In the genomic region with DNA sequence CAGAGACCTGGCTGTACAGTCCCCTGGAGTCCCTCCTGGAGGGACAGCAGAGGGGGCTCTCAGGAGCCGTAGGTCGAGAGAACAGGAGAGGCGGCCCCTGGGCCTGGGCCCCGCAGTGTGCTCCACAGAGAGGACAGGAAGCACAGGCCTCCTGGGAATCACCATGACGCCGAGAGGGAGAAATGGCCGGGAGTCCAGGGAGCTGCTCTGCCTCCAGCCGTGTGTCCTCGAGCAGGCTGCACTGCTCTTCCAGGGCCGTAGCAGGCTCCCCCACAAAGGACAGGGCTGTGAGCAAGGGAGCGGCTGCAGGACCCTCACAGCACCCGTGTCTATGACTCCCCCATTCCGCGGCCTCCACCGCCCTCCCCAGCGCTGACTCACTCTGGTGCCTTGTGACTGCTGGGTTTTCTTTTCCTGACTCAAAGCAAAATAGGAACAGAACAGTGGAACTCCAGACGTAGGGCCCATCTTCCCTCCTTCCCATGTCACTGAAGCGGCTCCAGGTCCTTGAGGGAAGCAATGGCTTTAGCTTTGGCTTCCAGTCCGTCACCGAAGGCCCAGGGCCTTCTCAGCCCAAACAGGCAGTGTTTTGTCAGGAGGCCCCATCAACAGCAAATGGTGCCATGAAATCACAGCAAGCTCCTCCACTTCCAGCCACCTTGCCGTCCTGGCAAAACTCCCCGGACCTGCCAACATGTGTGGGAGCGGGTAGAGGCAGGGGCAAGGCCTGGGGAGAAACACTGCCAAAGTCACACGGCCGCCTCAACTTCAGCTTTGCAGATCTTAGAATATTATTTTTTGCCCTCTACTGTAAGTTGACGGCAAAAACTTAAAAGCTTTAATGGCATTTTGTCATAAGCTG, we compare ENCODE assay signal across 10 cellular contexts.
DNase-seq lines count a peak whose midpoint lies in the region; ATAC-seq, FAIRE-seq and TF ChIP-seq lines count a peak whose summit lies in the region.
"Had no signal": no experiment of that assay in that cellular context is flagged by ENCODE, and none has a peak within 500 bp of the region (broad histone marks: within the 10 kb centered on the region; RNA-seq: fewer than 3 reads in every experiment).

No MANE protein-coding gene starts in this region.

- no peak overlapping the region for H3K4me3 Mint-ChIP-seq in activated naive CD8-positive, alpha-beta T cell treated with anti-CD3 and anti-CD28 coated beads, Interleukin-2, amount 50 U/mL, for 24 hours

- H3K79me2 ChIP-seq in OCI-LY1 (ENCODE audit: insufficient read depth, low read length) (no peaks in the 10 kb centered on the region), endothelial cell of umbilical vein (ENCODE audit: control insufficient read depth, insufficient read depth, low read length) (no peaks in the 10 kb centered on the region)

- BruUV-seq in endothelial cell of umbilical vein (replicated peaks; lab: Mats Ljungman, UMichigan): no TSS peak

- no peak overlapping the region for H3K4me2 ChIP-seq in OCI-LY1 (ENCODE audit: low read length)
- no peak overlapping the region for H3K4me2 ChIP-seq in endothelial cell of umbilical vein (ENCODE audit: insufficient read depth, low read length)

- H3K9me3 Mint-ChIP-seq in activated naive CD8-positive, alpha-beta T cell treated with anti-CD3 and anti-CD28 coated beads, Interleukin-2, amount 50 U/mL, for 24 hours: no peaks in the 10 kb centered on the region

- no peaks in the 10 kb centered on the region for H3K9me1 ChIP-seq in endothelial cell of umbilical vein (replicated peaks; ENCODE audit: control insufficient read depth, extremely low read depth, insufficient read depth, low read length)

- no peaks in the 10 kb centered on the region; the same call in 1 of the 2 replicates for H3K36me3 ChIP-seq in OCI-LY1 (ENCODE audit: insufficient read depth, low read length)
- H3K36me3 ChIP-seq in endothelial cell of umbilical vein (ENCODE audit: control insufficient read depth in 2 of 2, extremely low read depth in 1 of 2, insufficient read depth in 2 of 2, low read length in 2 of 2): no peaks in the 10 kb centered on the region
- H3K36me3 ChIP-seq in mucosa of rectum (ENCODE audit: control insufficient read depth in 2 of 2, insufficient read depth in 2 of 2, low read length in 2 of 2): no peaks in the 10 kb centered on the region
- no peaks in the 10 kb centered on the region for H3K36me3 ChIP-seq in upper lobe of left lung

- H2AFZ ChIP-seq in OCI-LY1 (ENCODE audit: low read length): no peak overlapping the region
- H2AFZ ChIP-seq in endothelial cell of umbilical vein (ENCODE audit: low read depth, low read length): no peak overlapping the region

- no peaks in the 10 kb centered on the region for H3K9me2 ChIP-seq in OCI-LY1 (ENCODE audit: low read depth, low read length)

- FAIRE-seq in endothelial cell of umbilical vein (lab: Jason Lieb, UNC): no peak
- FAIRE-seq: islet of Langerhans had no signal

- H4K20me1 ChIP-seq in OCI-LY1 (ENCODE audit: insufficient read depth, low read length): no peaks in the 10 kb centered on the region
- H4K20me1 ChIP-seq in endothelial cell of umbilical vein (replicated peaks; ENCODE audit: control insufficient read depth, extremely low read depth, insufficient read depth, low read length): no peaks in the 10 kb centered on the region

- TF ChIP-seq CTCF in OCI-LY1 (IDR thresholded peaks at IDR 0.05; ENCODE audit: low read length) (no peak), endothelial cell of umbilical vein (IDR thresholded peaks at IDR 0.05; ENCODE audit: extremely low read depth in 1 of 2, insufficient read depth in 1 of 2, low read depth in 1 of 2, low read length in 2 of 2) (no peak), upper lobe of left lung (IDR thresholded peaks at IDR 0.05) (no peak)

- H3K4me3 ChIP-seq in OCI-LY1 (ENCODE audit: low read depth, low read length, poor library complexity, severe bottlenecking) (no peak overlapping the region), endothelial cell of umbilical vein (replicated peaks in 1 of 3; ENCODE audit: insufficient read depth in 1 of 3, low read depth in 1 of 3, low read length in 3 of 3) (no peak overlapping the region), mucosa of rectum (ENCODE audit: low read length in 2 of 2) (no peak overlapping the region), upper lobe of left lung (no peak overlapping the region)

- H3K27ac Mint-ChIP-seq in activated naive CD8-positive, alpha-beta T cell treated with anti-CD3 and anti-CD28 coated beads, Interleukin-2, amount 50 U/mL, for 24 hours: no peak overlapping the region

- H3K27me3 ChIP-seq in OCI-LY1 (ENCODE audit: insufficient read depth, low read length) (no peaks in the 10 kb centered on the region), endothelial cell of umbilical vein (ENCODE audit: control insufficient read depth in 2 of 2, insufficient read depth in 2 of 2, low read length in 2 of 2) (no peaks in the 10 kb centered on the region), mucosa of rectum (ENCODE audit: control insufficient read depth in 2 of 2, insufficient read depth in 2 of 2, low read length in 2 of 2) (no peaks in the 10 kb centered on the region), upper lobe of left lung (no peaks in the 10 kb centered on the region)

- no peaks in the 10 kb centered on the region for H3K9me3 ChIP-seq in OCI-LY1 (ENCODE audit: low read length)
- no peaks in the 10 kb centered on the region for H3K9me3 ChIP-seq in endothelial cell of umbilical vein (replicated peaks; ENCODE audit: control insufficient read depth, insufficient read depth, low read length)
- no peaks in the 10 kb centered on the region for H3K9me3 ChIP-seq in mucosa of rectum (ENCODE audit: control insufficient read depth in 2 of 2, low read length in 2 of 2)
- H3K9me3 ChIP-seq in upper lobe of left lung: no peaks in the 10 kb centered on the region

- peak in 1 of 4 donors; percentile 31 for TF ChIP-seq EP300 in upper lobe of left lung (IDR thresholded peaks at IDR 0.05)

- H3K4me1 ChIP-seq in OCI-LY1 (ENCODE audit: insufficient read depth, low read length, severe bottlenecking): peaks cover 28% of the 10 kb centered on the region
- peaks cover 17% of the 10 kb centered on the region for H3K4me1 ChIP-seq in endothelial cell of umbilical vein (ENCODE audit: control insufficient read depth, extremely low read depth, insufficient read depth, low read length)
- H3K4me1 ChIP-seq in mucosa of rectum (ENCODE audit: control insufficient read depth in 2 of 2, insufficient read depth in 2 of 2, low read length in 2 of 2): no peaks in the 10 kb centered on the region
- peaks cover 0 to 13% (median 1%) of the 10 kb centered on the region in 4 donors for H3K4me1 ChIP-seq in upper lobe of left lung

- POLR2A ChIA-PET in endothelial cell of umbilical vein (lab: Charles Lee): no interaction called here

- H3K36me3 Mint-ChIP-seq in activated naive CD8-positive, alpha-beta T cell treated with anti-CD3 and anti-CD28 coated beads, Interleukin-2, amount 50 U/mL, for 24 hours (ENCODE audit: low read depth): no peaks in the 10 kb centered on the region

- peak; percentile 35 to 68 for ATAC-seq in upper lobe of left lung (ENCODE audit: low FRiP score in 2 of 2)
- no peak for ATAC-seq in activated naive CD8-positive, alpha-beta T cell treated with anti-CD3 and anti-CD28 coated beads, Interleukin-2, amount 50 U/mL, for 24 hours
- ATAC-seq in GM18858 (IDR thresholded peaks at IDR 0.05; ENCODE audit: unreplicated experiment): no peak
- no peak for ATAC-seq in HG03432 (IDR thresholded peaks at IDR 0.05; ENCODE audit: unreplicated experiment)

- dilution Hi-C loops in endothelial cell of umbilical vein (cut with MboI; ENCODE audit: extremely low pct_ligation_motif_present, low sequenced_read_pairs): no loop called here

- CTCF ChIA-PET in endothelial cell of umbilical vein (lab: Charles Lee): interaction anchor here (0.6 to 4.7 kb wide), 22 partner anchors 10 to 214 kb away, joined by 3 to 61 read pairs (median 6); no protein-coding TSS in a partner anchor

- H3F3A ChIP-seq in OCI-LY1 (ENCODE audit: insufficient read depth, low read length): no peaks in the 10 kb centered on the region

- no peak overlapping the region; the same call in 1 of the 2 replicates for H3K9ac ChIP-seq in OCI-LY1 (ENCODE audit: low read length)
- H3K9ac ChIP-seq in endothelial cell of umbilical vein (replicated peaks; ENCODE audit: extremely low read depth, insufficient read depth, low read length): no peak overlapping the region
- H3K9ac ChIP-seq in mucosa of rectum (ENCODE audit: low read depth in 1 of 2, low read length in 2 of 2): no peak overlapping the region

- H3K27ac ChIP-seq in OCI-LY1 (ENCODE audit: low read depth, low read length, poor library complexity, severe bottlenecking) (peak overlapping the region; percentile 52), endothelial cell of umbilical vein (ENCODE audit: insufficient read depth, low read depth, low read length) (peak overlapping the region; percentile 57), mucosa of rectum (ENCODE audit: low read depth in 2 of 2, low read length in 2 of 2) (peak overlapping the region; percentile 18 to 23), upper lobe of left lung (peak overlapping the region; percentile 42 to 82 (median 62))
- H3K27ac ChIP-seq: HL-60 had no signal

- no peaks in the 10 kb centered on the region for H3K27me3 Mint-ChIP-seq in activated naive CD8-positive, alpha-beta T cell treated with anti-CD3 and anti-CD28 coated beads, Interleukin-2, amount 50 U/mL, for 24 hours

- intact Hi-C loops in endothelial cell of umbilical vein (cut with micrococcal nuclease): loop anchor here (10.0 kb wide), 1 partner anchor 430 kb away; no protein-coding TSS in a partner anchor

- no peak for TF ChIP-seq POLR2A in endothelial cell of umbilical vein (IDR thresholded peaks at IDR 0.05; ENCODE audit: low read depth, low read length)
- peak in 1 of 4 donors; percentile 75 for TF ChIP-seq POLR2A in upper lobe of left lung (IDR thresholded peaks at IDR 0.05)

- 78 to 83% methylated on average over 18 to 26 of the region's 26 CpGs for WGBS in upper lobe of left lung, 2 donors

- no peaks in the 10 kb centered on the region for H3K4me1 Mint-ChIP-seq in activated naive CD8-positive, alpha-beta T cell treated with anti-CD3 and anti-CD28 coated beads, Interleukin-2, amount 50 U/mL, for 24 hours

- DNase-seq in endothelial cell of umbilical vein (ENCODE audit: low read depth, low spot score): no peak
- DNase-seq in upper lobe of left lung: peak; percentile 63 to 67
- DNase-seq in activated naive CD8-positive, alpha-beta T cell treated with anti-CD3 and anti-CD28 coated beads, Interleukin-2, amount 50 U/mL, for 24 hours: no peak
- DNase-seq: activated CD4-positive, CD25-positive, alpha-beta regulatory T cell had no signal

TF ChIP-seq in endothelial cell of umbilical vein, 7 proteins besides CTCF, POLR2A, EP300 and RAD21 (continues in another document):
- TF ChIP-seq POLR2AphosphoS5 (IDR thresholded peaks at IDR 0.05; ENCODE audit: insufficient read depth, low read depth, low read length) (no peak), FOS (IDR thresholded peaks at IDR 0.05; ENCODE audit: borderline replicate concordance, insufficient read depth, low read length) (no peak), MYC (IDR thresholded peaks at IDR 0.05; ENCODE audit: low read depth, low read length) (no peak), GATA2 (IDR thresholded peaks at IDR 0.05; ENCODE audit: insufficient read depth, insufficient read length, low read depth, low read length) (no peak)

Comparison
In these comparisons a context has a peak if more than half of its experiments do, and no peak if none do; other contexts are left out.
1. DNase-seq: peak in upper lobe of left lung (2 of 2); none in endothelial cell of umbilical vein (single experiment) and activated naive CD8-positive, alpha-beta T cell treated with anti-CD3 and anti-CD28 coated beads, Interleukin-2, amount 50 U/mL, for 24 hours (single experiment).
2. ATAC-seq: peak in upper lobe of left lung (2 of 2); none in activated naive CD8-positive, alpha-beta T cell treated with anti-CD3 and anti-CD28 coated beads, Interleukin-2, amount 50 U/mL, for 24 hours (single experiment), GM18858 (single experiment) and HG03432 (single experiment).
3. Peak in every context shown above with its lines, with median percentiles within 50 percentile points of each other: H3K27ac ChIP-seq.